ENCODE assay signal across 10 cellular contexts in genomic region chr7:123030631-123031030, GRCh38. TPM values are rescaled to one million over a fixed set of nuclear protein-coding genes. Genes with fewer than 3 reads are reported as not detected.
"Had no signal": no experiment of that assay in that cellular context is flagged by ENCODE, and none has a peak within 500 bp of the region (broad histone marks: within the 10 kb centered on the region; RNA-seq: fewer than 3 reads in every experiment).

No MANE protein-coding gene starts in this region.

- DNase-seq: H9, HCEC 1CT, HFFc6, IMR-90 had no signal

- H3K27ac ChIP-seq: HL-60 had no signal

- FAIRE-seq: H1, H54, K562 had no signal

- H3K4me3 ChIP-seq: GM23338, K562 had no signal

RNA-seq across cellular contexts. Expression of gene TAS2R16, which starts 35.1 kb away (rescaled TPM):
- total RNA-seq: GM23338, H1, H9, HFFc6, HT1080, IMR-90, K562 had no signal
- polyA plus RNA-seq: GM23338, H1, IMR-90, K562 had no signal
